Comparison of ENCODE assay signal across 8 cellular contexts in genomic region chr5:50751064-50751657, GRCh38.
A peak's percentile ranks its signal among the peaks of the same experiment; 100 is the strongest.
DNase-seq lines count a peak whose midpoint lies in the region; ATAC-seq, FAIRE-seq and TF ChIP-seq lines count a peak whose summit lies in the region.

No MANE protein-coding gene starts in this region.

- DNase-seq in GM12891 (ENCODE audit: insufficient read length, low spot score) (no peak), NAMALWA (ENCODE audit: low spot score) (peak; percentile 80), T-helper 17 cell (no peak), epithelial cell of proximal tubule (ENCODE audit: low read depth) (peak; percentile 12), T1000 (lab: John Stamatoyannopoulos, UW) (no peak)

- no peak overlapping the region for H2AFZ ChIP-seq in neural cell (ENCODE audit: low read depth, low read length)

- H4K20me1 ChIP-seq in neural cell (ENCODE audit: insufficient read depth) = no peaks in the 10 kb centered on the region

- FAIRE-seq in GM12891 (lab: Jason Lieb, UNC) = peak; percentile 33

- H3K27me3 Mint-ChIP-seq in T-helper 17 cell = no peaks in the 10 kb centered on the region

- peak; percentile 96 for TF ChIP-seq CTCF in C4-2B (conservative IDR thresholded peaks at IDR 0.05)
- TF ChIP-seq CTCF in epithelial cell of proximal tubule (conservative IDR thresholded peaks at IDR 0.05; ENCODE audit: low read depth, low read length) = peak; percentile 93
- peak; percentile 80 for TF ChIP-seq CTCF in neural cell (IDR thresholded peaks at IDR 0.05; ENCODE audit: poor library complexity, severe bottlenecking)

- TF ChIP-seq POLR2A in GM12891 (IDR thresholded peaks at IDR 0.05; ENCODE audit: low read depth, low read length) = no peak

- H3K4me1 Mint-ChIP-seq in T-helper 17 cell = peaks cover 35% of the 10 kb centered on the region

- peak; percentile 83 for TF ChIP-seq RAD21 in neural cell (conservative IDR thresholded peaks at IDR 0.05)

- H3K4me2 ChIP-seq in neural cell (ENCODE audit: low read length) = no peak overlapping the region

- TF ChIP-seq EP300 in neural cell (conservative IDR thresholded peaks at IDR 0.05; ENCODE audit: poor library complexity, severe bottlenecking) = no peak

- ATAC-seq in HG02623 (IDR thresholded peaks at IDR 0.05; ENCODE audit: unreplicated experiment) = peak; percentile 91
- peak; percentile 92 for ATAC-seq in T-helper 17 cell

- H3K4me3 Mint-ChIP-seq in T-helper 17 cell = no peak overlapping the region

- H3K36me3 ChIP-seq in neural cell (ENCODE audit: insufficient read depth, low read length) = no peaks in the 10 kb centered on the region

- no peaks in the 10 kb centered on the region for H3K79me2 ChIP-seq in neural cell (replicated peaks; ENCODE audit: insufficient read depth, low read length)

- no peak overlapping the region for H3K9ac ChIP-seq in neural cell (ENCODE audit: low read length)

- H3K4me3 ChIP-seq in epithelial cell of proximal tubule (ENCODE audit: low read depth, low read length) = no peak overlapping the region
- no peak overlapping the region for H3K4me3 ChIP-seq in neural cell (ENCODE audit: low read length)

- H3K27me3 ChIP-seq in neural cell (ENCODE audit: insufficient read depth, low read depth, low read length) = no peaks in the 10 kb centered on the region

- no peaks in the 10 kb centered on the region for H3K9me3 ChIP-seq in T-helper 17 cell (ENCODE audit: control insufficient read depth, low read length, poor library complexity, severe bottlenecking)
- H3K9me3 ChIP-seq in neural cell (ENCODE audit: low read length) = no peaks in the 10 kb centered on the region

- no peak overlapping the region for H3K27ac ChIP-seq in C4-2B
- H3K27ac ChIP-seq in neural cell (ENCODE audit: low read length) = no peak overlapping the region

- H3K27ac Mint-ChIP-seq in T-helper 17 cell = peak overlapping the region; percentile 96

- H3K36me3 Mint-ChIP-seq in T-helper 17 cell (ENCODE audit: low read depth) = peaks cover 4% of the 10 kb centered on the region

- H3K9me2 ChIP-seq in neural cell (ENCODE audit: insufficient read depth, low read length) = no peaks in the 10 kb centered on the region

- H3F3A ChIP-seq in neural cell (ENCODE audit: insufficient read depth, low read length, poor library complexity, severe bottlenecking) = no peaks in the 10 kb centered on the region

TF ChIP-seq in GM12891, 5 proteins besides CTCF, POLR2A, EP300 and RAD21:
- TF ChIP-seq SPI1 (IDR thresholded peaks at IDR 0.05; ENCODE audit: low read depth, low read length) (no peak), PAX5 (IDR thresholded peaks at IDR 0.05; ENCODE audit: insufficient read depth, low read length, severe bottlenecking) (no peak), POU2F2 (IDR thresholded peaks at IDR 0.05; ENCODE audit: low read depth, low read length) (no peak), TAF1 (IDR thresholded peaks at IDR 0.05; ENCODE audit: low read depth, low read length) (no peak), POLR2AphosphoS5 (IDR thresholded peaks at IDR 0.05; ENCODE audit: low read depth, low read length) (no peak)
TF ChIP-seq in GM12891: peak in this region for 0.

TF ChIP-seq in neural cell, 6 proteins besides CTCF, POLR2A, EP300 and RAD21:
- TF ChIP-seq MXI1 (conservative IDR thresholded peaks at IDR 0.05; ENCODE audit: poor library complexity, severe bottlenecking) (no peak), SMC3 (conservative IDR thresholded peaks at IDR 0.05; ENCODE audit: poor library complexity) (peak; percentile 78), POLR2AphosphoS5 (IDR thresholded peaks at IDR 0.05) (no peak), EZH2 (IDR thresholded peaks at IDR 0.05; ENCODE audit: borderline replicate concordance, insufficient read depth, low read length, poor library complexity, severe bottlenecking) (no peak)
TF ChIP-seq in neural cell: peak in this region for 1.

Comparison
In these comparisons a context has a peak if more than half of its experiments do, and no peak if none do; other contexts are left out.
1. DNase-seq: peak in NAMALWA (single experiment) and epithelial cell of proximal tubule (single experiment); none in GM12891 (single experiment), T-helper 17 cell (0 of 3) and T1000 (single experiment).
2. Peak in every context shown above with its lines, with median percentiles within 50 percentile points of each other: CTCF ChIP-seq.